ENCODE assay signal across 17 cellular contexts in genomic region chr7:66504131-66504530, GRCh38.
"Had no signal": no experiment of that assay in that cellular context is flagged by ENCODE, and none has a peak within 500 bp of the region (broad histone marks: within the 10 kb centered on the region; RNA-seq: fewer than 3 reads in every experiment).

No MANE protein-coding gene starts in this region.

- H3K27me3 ChIP-seq: brain microvascular endothelial cell, pancreas, uterus had no signal

- H3K4me3 ChIP-seq: gastroesophageal sphincter, heart left ventricle, pancreas, tibial nerve, uterus had no signal

- H3K36me3 ChIP-seq: brain microvascular endothelial cell, gastroesophageal sphincter, heart left ventricle, pancreas, uterus had no signal

- H3K9me3 Mint-ChIP-seq: activated naive CD8-positive, alpha-beta T cell treated with anti-CD3 and anti-CD28 coated beads, Interleukin-2, amount 50 U/mL, for 24 hours; activated T-cell treated with anti-CD3 and anti-CD28 coated beads, Interleukin-2, amount 50 U/mL, for 72 hours had no signal

- H3K4me3 Mint-ChIP-seq: activated naive CD8-positive, alpha-beta T cell treated with anti-CD3 and anti-CD28 coated beads, Interleukin-2, amount 50 U/mL, for 24 hours; activated T-cell treated with anti-CD3 and anti-CD28 coated beads, Interleukin-2, amount 50 U/mL, for 72 hours had no signal

- H3K36me3 Mint-ChIP-seq: naive thymus-derived CD4-positive, alpha-beta T cell had no signal

- H3K27ac Mint-ChIP-seq: activated naive CD8-positive, alpha-beta T cell treated with anti-CD3 and anti-CD28 coated beads, Interleukin-2, amount 50 U/mL, for 24 hours; activated T-cell treated with anti-CD3 and anti-CD28 coated beads, Interleukin-2, amount 50 U/mL, for 72 hours; naive thymus-derived CD4-positive, alpha-beta T cell had no signal

- H3K9me3 ChIP-seq: gastroesophageal sphincter, heart left ventricle, pancreas, tibial nerve, uterus had no signal

- H3K27ac ChIP-seq: brain microvascular endothelial cell, gastroesophageal sphincter, heart left ventricle, pancreas, tibial nerve, uterus had no signal

- DNase-seq: activated CD4-positive, alpha-beta T cell treated with anti-CD3 and anti-CD28 coated beads, Interleukin-2, amount 50 U/mL, for 1 hour; activated CD8-positive, alpha-beta memory T cell treated with anti-CD3 and anti-CD28 coated beads, Interleukin-2, amount 50 U/mL, for 4 hours; activated naive CD8-positive, alpha-beta T cell treated with anti-CD3 and anti-CD28 coated beads, Interleukin-2, amount 50 U/mL, for 24 hours; activated T-cell treated with anti-CD3 and anti-CD28 coated beads, Interleukin-2, amount 50 U/mL, for 72 hours; anterior cingulate cortex; brain microvascular endothelial cell; cerebellar nuclear complex; effector CD4-positive, alpha-beta T cell; mesenchymal stem cell; naive thymus-derived CD4-positive, alpha-beta T cell; stimulated activated naive CD4-positive, alpha-beta T cell; substantia nigra had no signal
